In the genomic region with DNA sequence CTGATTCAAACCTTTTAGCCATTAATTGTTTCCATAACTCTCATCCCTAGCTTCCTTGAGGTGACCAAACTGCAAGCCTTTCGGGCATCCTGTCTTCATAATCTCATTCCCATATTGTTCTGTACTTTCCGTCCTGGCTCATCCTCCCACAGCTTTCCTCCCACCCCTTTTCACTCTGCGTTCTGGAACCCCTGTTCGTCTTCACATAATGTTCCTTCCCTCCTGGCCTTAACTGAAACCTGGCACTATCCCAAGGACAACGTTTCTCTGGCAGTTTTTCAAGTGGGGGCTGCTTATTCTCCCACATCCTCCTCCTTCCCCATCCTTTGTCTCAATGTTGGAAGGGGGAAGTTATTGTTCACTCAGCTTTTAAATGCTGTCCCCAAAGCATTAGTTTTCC, we compare ENCODE assay signal across 10 cellular contexts. TPM values are rescaled to one million over a fixed set of nuclear protein-coding genes. Genes with fewer than 3 reads are reported as not detected.
A peak's percentile ranks its signal among the peaks of the same experiment; 100 is the strongest.
DNase-seq lines count a peak whose midpoint lies in the region; ATAC-seq and TF ChIP-seq lines count a peak whose summit lies in the region.
"Had no signal": no experiment of that assay in that cellular context is flagged by ENCODE, and none has a peak within 500 bp of the region (broad histone marks: within the 10 kb centered on the region; RNA-seq: fewer than 3 reads in every experiment).

No MANE protein-coding gene starts in this region.

- no peaks in the 10 kb centered on the region for H3K27me3 Mint-ChIP-seq in activated CD4-positive, alpha-beta memory T cell treated with anti-CD3 and anti-CD28 coated beads, Interleukin-2, amount 10 ng/mL, durations not matched to agents 7 days and 5 days

- H3K4me3 ChIP-seq in heart right ventricle (peak overlapping the region in 9 of 10 donors; percentile 61 to 77 (median 71)), skeletal muscle tissue (ENCODE audit: low read length in 3 of 3) (peak overlapping the region; percentile 74 to 98 (median 76)), gastroesophageal sphincter (peak overlapping the region in 1 of 2 donors; percentile 69)

- peaks cover 0 to 52% (median 42%) of the 10 kb centered on the region in 9 donors for H3K4me1 ChIP-seq in heart right ventricle
- peaks cover 10 to 26% (median 20%) of the 10 kb centered on the region in 3 donors for H3K4me1 ChIP-seq in skeletal muscle tissue (ENCODE audit: control insufficient read depth in 3 of 3, insufficient read depth in 3 of 3, low read length in 3 of 3)
- peaks cover 8 to 53% (median 10%) of the 10 kb centered on the region in 3 donors for H3K4me1 ChIP-seq in gastroesophageal sphincter

- ATAC-seq in heart right ventricle (peak in 5 of 8 donors; percentile 2 to 68 (median 5)), GM21619 (IDR thresholded peaks at IDR 0.05; ENCODE audit: unreplicated experiment) (no peak), gastroesophageal sphincter (no peak)
- ATAC-seq: left colon had no signal

- TF ChIP-seq POLR2A in gastroesophageal sphincter (IDR thresholded peaks at IDR 0.05), result no peak

- DNase-seq in NCI-H2081 (lab: John Stamatoyannopoulos, UW) (peak; percentile 8 to 35), NCI-H2081 treated with DMSO at 0.1 percent for 48 hours (lab: John Stamatoyannopoulos, UW) (no peak), heart right ventricle (peak in 1 of 2 donors; percentile 43), NCI-H510A (lab: John Stamatoyannopoulos, UW) (no peak)
- no peak for DNase-seq in activated CD4-positive, alpha-beta memory T cell treated with anti-CD3 and anti-CD28 coated beads, Interleukin-2, amount 10 ng/mL, durations not matched to agents 7 days and 5 days
- DNase-seq: activated CD4-positive, CD25-positive, alpha-beta regulatory T cell treated with anti-CD3 and anti-CD28 coated beads, Interleukin-2, amount 50 U/mL, for 72 hours; left colon had no signal

- H3K9me3 Mint-ChIP-seq in activated CD4-positive, alpha-beta memory T cell treated with anti-CD3 and anti-CD28 coated beads, Interleukin-2, amount 10 ng/mL, durations not matched to agents 7 days and 5 days, result peaks cover 20% of the 10 kb centered on the region

- H3K27ac ChIP-seq in heart right ventricle (peak overlapping the region; percentile 82 to 96 (median 90)), skeletal muscle tissue (ENCODE audit: low read depth, low read length) (peak overlapping the region; percentile 89), gastroesophageal sphincter (peak overlapping the region in 1 of 4 donors; percentile 92)

- intact Hi-C loops in heart right ventricle (cut with DNase I), result loop anchor here in 2 of 10 donors (5.0 kb wide), 2 partner anchors 37 to 47 kb away; partner anchors contain the start of gene ALDOB (in 1 of the 2)

- TF ChIP-seq CTCF in heart right ventricle (IDR thresholded peaks at IDR 0.05) (no peak), gastroesophageal sphincter (IDR thresholded peaks at IDR 0.05) (no peak)

- H3K9me3 ChIP-seq in heart right ventricle, result peaks cover 0 to 35% (median 13%) of the 10 kb centered on the region in 11 donors
- H3K9me3 ChIP-seq in skeletal muscle tissue (ENCODE audit: control insufficient read depth in 3 of 3, low read length in 3 of 3), result peaks cover 0 to 7% (median 0%) of the 10 kb centered on the region in 3 donors
- peaks cover 0 to 27% (median 0%) of the 10 kb centered on the region in 3 donors for H3K9me3 ChIP-seq in gastroesophageal sphincter

- peak overlapping the region; percentile 98 for H3K4me3 Mint-ChIP-seq in activated CD4-positive, alpha-beta memory T cell treated with anti-CD3 and anti-CD28 coated beads, Interleukin-2, amount 10 ng/mL, durations not matched to agents 7 days and 5 days

- H3K4me1 Mint-ChIP-seq in activated CD4-positive, alpha-beta memory T cell treated with anti-CD3 and anti-CD28 coated beads, Interleukin-2, amount 10 ng/mL, durations not matched to agents 7 days and 5 days, result peaks cover 43% of the 10 kb centered on the region

- WGBS in heart right ventricle, 2 donors, result 10 to 14% methylated on average over 5 of the region's 5 CpGs
- 26 to 43% methylated on average over 4 to 5 of the region's 5 CpGs for WGBS in gastroesophageal sphincter (ENCODE audit: low coverage in 1 of 2), 2 donors

- POLR2A ChIA-PET in activated CD4-positive, alpha-beta memory T cell treated with anti-CD3 and anti-CD28 coated beads, Interleukin-2, amount 10 ng/mL, durations not matched to agents 7 days and 5 days (lab: Charles Lee), result interaction anchor here (2.9 kb wide), 1 partner anchor 134 kb away, joined by 27 read pairs; the partner anchor contains the start of gene RNF20

- peak overlapping the region; percentile 19 for H3K27ac Mint-ChIP-seq in activated CD4-positive, alpha-beta memory T cell treated with anti-CD3 and anti-CD28 coated beads, Interleukin-2, amount 10 ng/mL, durations not matched to agents 7 days and 5 days

- H3K9ac ChIP-seq in skeletal muscle tissue (ENCODE audit: low read depth in 1 of 3, low read length in 3 of 3), result peak overlapping the region in 1 of 3 donors; percentile 97

- peaks cover 72% of the 10 kb centered on the region for H3K36me3 Mint-ChIP-seq in activated CD4-positive, alpha-beta memory T cell treated with anti-CD3 and anti-CD28 coated beads, Interleukin-2, amount 10 ng/mL, durations not matched to agents 7 days and 5 days (ENCODE audit: low read depth)

- TF ChIP-seq EP300 in gastroesophageal sphincter (IDR thresholded peaks at IDR 0.05), result no peak

- no peaks in the 10 kb centered on the region for H3K27me3 ChIP-seq in heart right ventricle
- no peaks in the 10 kb centered on the region for H3K27me3 ChIP-seq in skeletal muscle tissue (ENCODE audit: control insufficient read depth in 3 of 3, insufficient read depth in 3 of 3, low read length in 3 of 3)
- no peaks in the 10 kb centered on the region for H3K27me3 ChIP-seq in gastroesophageal sphincter

- CTCF ChIA-PET in activated CD4-positive, alpha-beta memory T cell treated with anti-CD3 and anti-CD28 coated beads, Interleukin-2, amount 10 ng/mL, durations not matched to agents 7 days and 5 days (lab: Charles Lee), result interaction anchor here (1.9 to 2.1 kb wide), 2 partner anchors 12 to 130 kb away, joined by 4 to 16 read pairs; no protein-coding TSS in a partner anchor

- H3K36me3 ChIP-seq in heart right ventricle (peaks cover 0 to 74% (median 50%) of the 10 kb centered on the region in 9 donors), skeletal muscle tissue (ENCODE audit: control insufficient read depth in 3 of 3, insufficient read depth in 3 of 3, low read length in 3 of 3) (peaks cover 33 to 49% (median 47%) of the 10 kb centered on the region in 3 donors), gastroesophageal sphincter (peaks cover 12 to 52% of the 10 kb centered on the region in 2 donors)

RNA-seq across cellular contexts. Expression of gene ZNF189, which starts 1.5 kb away (rescaled TPM):
- total RNA-seq in activated CD4-positive, alpha-beta memory T cell treated with anti-CD3 and anti-CD28 coated beads, Interleukin-2, amount 10 ng/mL, durations not matched to agents 7 days and 5 days, result 10 to 100 TPM; 13.1 to 13.3 TPM
- total RNA-seq in heart right ventricle (10 to 100 TPM; 16.3 to 28.0 (median 20.5) TPM), skeletal muscle tissue (28.7 TPM), gastroesophageal sphincter (10 to 100 TPM; 19.0 to 21.9 (median 20.5) TPM)
- 10 to 100 TPM; 10.9 to 16.6 TPM for polyA plus RNA-seq in heart right ventricle

RNA-seq across cellular contexts. Expression of gene MRPL50, which starts 1.7 kb away (rescaled TPM):
- 10 to 100 TPM in 1 of 2 experiments, 1 to 10 TPM in 1; 9.2 to 10.2 TPM for total RNA-seq in activated CD4-positive, alpha-beta memory T cell treated with anti-CD3 and anti-CD28 coated beads, Interleukin-2, amount 10 ng/mL, durations not matched to agents 7 days and 5 days
- total RNA-seq in heart right ventricle, result 10 to 100 TPM; 12.2 to 20.6 (median 16.6) TPM
- polyA plus RNA-seq in heart right ventricle, result 10 to 100 TPM in 1 of 2 donors, 1 to 10 TPM in 1; 9.0 to 10.5 TPM
- total RNA-seq in skeletal muscle tissue, result 17.2 TPM
- total RNA-seq in gastroesophageal sphincter, result 10 to 100 TPM; 11.3 to 14.8 (median 13.4) TPM

RNA-seq across cellular contexts. Expression of gene BAAT, which starts 15.3 kb away (rescaled TPM):
- total RNA-seq in activated CD4-positive, alpha-beta memory T cell treated with anti-CD3 and anti-CD28 coated beads, Interleukin-2, amount 10 ng/mL, durations not matched to agents 7 days and 5 days, result not detected
- total RNA-seq in heart right ventricle, result under 1 TPM in 5 of 10 donors, not detected in 5; 0.06 to 0.15 (median 0.07) TPM
- polyA plus RNA-seq in heart right ventricle, result under 1 TPM; 0.03 to 0.15 TPM
- total RNA-seq in skeletal muscle tissue, result 0.52 TPM
- total RNA-seq in gastroesophageal sphincter, result under 1 TPM in 1 of 4 donors, not detected in 3; 0.25 TPM
- total RNA-seq: left colon had no signal

RNA-seq across cellular contexts. Expression of gene ALDOB, which starts 35.5 kb away (rescaled TPM):
- total RNA-seq in activated CD4-positive, alpha-beta memory T cell treated with anti-CD3 and anti-CD28 coated beads, Interleukin-2, amount 10 ng/mL, durations not matched to agents 7 days and 5 days, result not detected
- total RNA-seq in heart right ventricle (1 to 10 TPM in 1 of 10 donors, under 1 TPM in 7, not detected in 2; 0.19 to 1.4 (median 0.46) TPM), skeletal muscle tissue (not detected), gastroesophageal sphincter (not detected)
- under 1 TPM; 0.17 to 0.44 TPM for polyA plus RNA-seq in heart right ventricle

Comparison
In these comparisons a context has a peak if more than half of its experiments do, and no peak if none do; other contexts are left out.
1. DNase-seq: peak in NCI-H2081 (2 of 2); none in NCI-H2081 treated with DMSO at 0.1 percent for 48 hours (single experiment), activated CD4-positive, alpha-beta memory T cell treated with anti-CD3 and anti-CD28 coated beads, Interleukin-2, amount 10 ng/mL, durations not matched to agents 7 days and 5 days (single experiment) and NCI-H510A (single experiment).
2. ATAC-seq: peak in heart right ventricle (5 of 8); none in GM21619 (single experiment) and gastroesophageal sphincter (single experiment).